Comparison of ENCODE assay signal across 16 cellular contexts in genomic region chr7:21544303-21544656, GRCh38. TPM values are rescaled to one million over a fixed set of nuclear protein-coding genes. Genes with fewer than 3 reads are reported as not detected.
DNase-seq lines count a peak whose midpoint lies in the region; ATAC-seq and TF ChIP-seq lines count a peak whose summit lies in the region.
"Had no signal": no experiment of that assay in that cellular context is flagged by ENCODE, and none has a peak within 500 bp of the region (broad histone marks: within the 10 kb centered on the region; RNA-seq: fewer than 3 reads in every experiment).

No MANE protein-coding gene starts in this region.

- H3K79me2 ChIP-seq in PC-3 (ENCODE audit: low read length) = no peaks in the 10 kb centered on the region

- H3K9ac ChIP-seq in PC-3 (ENCODE audit: low read length) = peak overlapping the region; percentile 25; the same call in 1 of the 2 replicates

- peak overlapping the region; percentile 82 for H3K4me2 ChIP-seq in PC-3 (ENCODE audit: low read length)

- H3K36me3 ChIP-seq in PC-3 (ENCODE audit: low read depth, low read length) = no peaks in the 10 kb centered on the region
- no peaks in the 10 kb centered on the region for H3K36me3 ChIP-seq in left lung
- H3K36me3 ChIP-seq: colonic mucosa, left ventricle myocardium inferior, sigmoid colon had no signal

- H3K9me3 ChIP-seq in PC-3 (ENCODE audit: low read length) (no peaks in the 10 kb centered on the region), left lung (no peaks in the 10 kb centered on the region)
- H3K9me3 ChIP-seq: colonic mucosa, left ventricle myocardium inferior, sigmoid colon had no signal

- TF ChIP-seq CTCF in PC-3 (conservative IDR thresholded peaks at IDR 0.05; ENCODE audit: low read depth, low read length) (no peak), epithelial cell of esophagus (IDR thresholded peaks at IDR 0.05; ENCODE audit: insufficient read depth, low read depth, low read length, missing control alignments) (no peak), retinal pigment epithelial cell (conservative IDR thresholded peaks at IDR 0.05; ENCODE audit: low read depth, low read length) (no peak), left lung (IDR thresholded peaks at IDR 0.05) (no peak)

- DNase-seq in activated T-cell treated with anti-CD3 and anti-CD28 coated beads, Interleukin-2, amount 50 U/mL, for 4 hours = no peak
- DNase-seq in activated T-cell treated with anti-CD3 and anti-CD28 coated beads for 4 hours = no peak
- DNase-seq in PC-3 = no peak
- peak; percentile 5 for DNase-seq in epithelial cell of esophagus (ENCODE audit: low read depth)
- DNase-seq in retinal pigment epithelial cell (ENCODE audit: low read depth) = no peak
- DNase-seq in stimulated activated CD4-positive, alpha-beta T cell treated with anti-CD3 and anti-CD28 coated beads, Interleukin-4, amount 100 ng/mL, for 24 hours = no peak
- no peak for DNase-seq in AG20443 (ENCODE audit: low spot score)
- no peak for DNase-seq in left lung
- DNase-seq: amygdala; colonic mucosa; KBM-7; left ventricle myocardium inferior; NCI-H226; sigmoid colon; stimulated activated CD4-positive, alpha-beta T cell treated with anti-CD3 and anti-CD28 coated beads, Interleukin-4, amount 100 ng/mL, for 4 hours had no signal

- H3K27ac ChIP-seq in PC-3 (ENCODE audit: low read length) (no peak overlapping the region), left lung (no peak overlapping the region)
- H3K27ac ChIP-seq: colonic mucosa, left ventricle myocardium inferior had no signal

- intact Hi-C loops in PC-3 (cut with micrococcal nuclease) (no loop called here), left lung (cut with DNase I) (no loop called here)

- no peaks in the 10 kb centered on the region for H4K20me1 ChIP-seq in PC-3 (ENCODE audit: low read length)

- H3F3A ChIP-seq in PC-3 (ENCODE audit: low read length, unreplicated experiment) = no peaks in the 10 kb centered on the region

- H3K36me3 Mint-ChIP-seq in activated T-cell treated with anti-CD3 and anti-CD28 coated beads, Interleukin-2, amount 50 U/mL, for 4 hours (ENCODE audit: insufficient read depth) = no peaks in the 10 kb centered on the region

- BruUV-seq in PC-3 (replicated peaks; lab: Mats Ljungman, UMichigan) = TSS peak; percentile 32

- H3K4me1 ChIP-seq in PC-3 (ENCODE audit: insufficient read depth, low read length) (peaks cover 15% of the 10 kb centered on the region; the same call in 1 of the 2 replicates), left lung (peaks cover 0 to 17% of the 10 kb centered on the region in 2 donors)

- peaks cover 57% of the 10 kb centered on the region for H3K27me3 Mint-ChIP-seq in activated T-cell treated with anti-CD3 and anti-CD28 coated beads, Interleukin-2, amount 50 U/mL, for 4 hours (ENCODE audit: low read depth)

- POLR2A ChIA-PET in PC-3 (lab: Charles Lee; ENCODE audit: unreplicated experiment) = no interaction called here

- H3K27me3 ChIP-seq in PC-3 (ENCODE audit: low read length) (peaks cover 64% of the 10 kb centered on the region), left lung (peaks cover 23 to 65% of the 10 kb centered on the region in 2 donors)

- CTCF ChIA-PET in PC-3 (lab: Charles Lee) = no interaction called here

- peaks cover 11% of the 10 kb centered on the region for H3K4me1 Mint-ChIP-seq in activated T-cell treated with anti-CD3 and anti-CD28 coated beads, Interleukin-2, amount 50 U/mL, for 4 hours (ENCODE audit: low read depth)

- H3K4me3 ChIP-seq in PC-3 (ENCODE audit: low read length) = peak overlapping the region; percentile 69
- H3K4me3 ChIP-seq in epithelial cell of esophagus (ENCODE audit: low read length) = no peak overlapping the region
- H3K4me3 ChIP-seq in retinal pigment epithelial cell (ENCODE audit: low read length) = peak overlapping the region; percentile 56
- H3K4me3 ChIP-seq in left lung = peak overlapping the region in 1 of 2 donors; percentile 48
- H3K4me3 ChIP-seq: colonic mucosa had no signal

- 0 out of 2 replicates have a peak overlapping the region, but pooled peaks have one; percentile 77 for H2AFZ ChIP-seq in PC-3 (ENCODE audit: low read length)

- no peak for ATAC-seq in activated T-cell treated with anti-CD3 and anti-CD28 coated beads, Interleukin-2, amount 50 U/mL, for 4 hours
- ATAC-seq in PC-3 (no peak), left lung (no peak)

- peak overlapping the region; percentile 10 for H3K4me3 Mint-ChIP-seq in activated T-cell treated with anti-CD3 and anti-CD28 coated beads, Interleukin-2, amount 50 U/mL, for 4 hours

- no peaks in the 10 kb centered on the region for H3K9me2 ChIP-seq in PC-3 (replicated peaks; ENCODE audit: low read length)

- no peaks in the 10 kb centered on the region for H3K9me3 Mint-ChIP-seq in activated T-cell treated with anti-CD3 and anti-CD28 coated beads, Interleukin-2, amount 50 U/mL, for 4 hours

RNA-seq across cellular contexts. Expression of gene DNAH11, which starts 1.4 kb away (rescaled TPM):
- total RNA-seq in activated T-cell treated with anti-CD3 and anti-CD28 coated beads, Interleukin-2, amount 50 U/mL, for 4 hours = under 1 TPM in 2 of 3 donors, not detected in 1; under 0.01 to 0.03 TPM
- total RNA-seq in PC-3 (2014; rRNA removed) (1.6 and 5.2 TPM in 2 replicates), left lung (1 to 10 TPM; 2.8 to 5.1 TPM)
- total RNA-seq: OCI-LY7 had no signal
